ENCODE assay signal across 15 cellular contexts in the genomic region with DNA sequence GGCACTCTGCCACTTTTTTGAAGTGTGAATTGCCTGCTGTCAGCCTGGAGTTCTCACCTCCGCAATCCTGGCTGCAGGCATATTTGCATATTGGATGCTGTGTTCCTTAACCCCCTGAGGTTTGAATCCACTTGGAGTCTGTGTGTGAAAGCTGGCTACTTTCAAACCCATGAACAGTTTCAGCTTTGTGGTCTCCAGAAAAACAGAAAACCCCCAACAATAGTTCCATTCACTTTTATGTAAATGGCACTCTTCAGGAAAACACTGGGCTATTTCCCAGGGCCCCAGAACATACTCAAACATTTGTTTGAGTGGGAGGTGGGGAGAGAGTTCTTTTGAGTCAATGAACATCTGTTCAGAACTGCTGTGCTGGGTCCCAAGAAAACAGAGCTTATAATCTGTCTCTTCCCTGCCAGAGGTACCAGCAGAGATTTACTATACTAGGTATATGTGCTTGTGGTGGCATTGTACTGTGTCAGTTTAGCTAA. TPM values are rescaled to one million over a fixed set of nuclear protein-coding genes. Genes with fewer than 3 reads are reported as not detected.
DNase-seq lines count a peak whose midpoint lies in the region; ATAC-seq and TF ChIP-seq lines count a peak whose summit lies in the region.
"Had no signal": no experiment of that assay in that cellular context is flagged by ENCODE, and none has a peak within 500 bp of the region (broad histone marks: within the 10 kb centered on the region; RNA-seq: fewer than 3 reads in every experiment).

No MANE protein-coding gene starts in this region.

- peak overlapping the region; percentile 26; the same call in 1 of the 2 replicates for H3K9ac ChIP-seq in HUES64 (ENCODE audit: low read depth, low read length)
- peak overlapping the region; percentile 4 for H3K9ac ChIP-seq in mesendoderm (ENCODE audit: low read length)

- H3K4me1 ChIP-seq in HUES64 (ENCODE audit: insufficient read depth, low read length): peaks cover 16% of the 10 kb centered on the region
- peaks cover 17% of the 10 kb centered on the region for H3K4me1 ChIP-seq in mesendoderm (ENCODE audit: control insufficient read depth, low read depth, low read length)
- peaks cover 0 to 13% of the 10 kb centered on the region in 2 donors for H3K4me1 ChIP-seq in left lung
- H3K4me1 ChIP-seq: SJSA1 had no signal

- H3K4me2 ChIP-seq in mesendoderm (ENCODE audit: low read length): no peak overlapping the region

- H3K9me3 ChIP-seq in HUES64 (ENCODE audit: insufficient read depth, low read depth, low read length) (no peaks in the 10 kb centered on the region), left lung (no peaks in the 10 kb centered on the region)
- H3K9me3 ChIP-seq: pancreas, SJSA1 had no signal

- peaks cover 9% of the 10 kb centered on the region for H3K36me3 Mint-ChIP-seq in activated CD8-positive, alpha-beta T cell treated with anti-CD3 and anti-CD28 coated beads for 36 hours (ENCODE audit: low read depth)

- H4K5ac ChIP-seq in mesendoderm (ENCODE audit: low read length): no peak overlapping the region

- peak overlapping the region; percentile 41 for H2AK5ac ChIP-seq in mesendoderm (ENCODE audit: low read length)

- H3K27me3 ChIP-seq in HUES64 (ENCODE audit: insufficient read depth, low read length): no peaks in the 10 kb centered on the region
- H3K27me3 ChIP-seq in mesendoderm (ENCODE audit: insufficient read depth, low read length, poor library complexity): no peaks in the 10 kb centered on the region
- no peaks in the 10 kb centered on the region for H3K27me3 ChIP-seq in left lung
- H3K27me3 ChIP-seq: pancreas, SJSA1 had no signal

- peaks cover 4% of the 10 kb centered on the region for H3K79me1 ChIP-seq in mesendoderm (ENCODE audit: low read length)

- H3K36me3 ChIP-seq in HUES64 (ENCODE audit: insufficient read depth, low read length): peaks cover 9% of the 10 kb centered on the region
- H3K36me3 ChIP-seq in mesendoderm (ENCODE audit: control insufficient read depth, insufficient read depth, low read length): no peaks in the 10 kb centered on the region
- peaks cover 0 to 16% of the 10 kb centered on the region in 2 donors for H3K36me3 ChIP-seq in left lung
- H3K36me3 ChIP-seq: pancreas, SJSA1 had no signal

- no peak overlapping the region for H2BK120ac ChIP-seq in mesendoderm (ENCODE audit: low read depth, low read length)

- no peak overlapping the region for H3K23ac ChIP-seq in mesendoderm (ENCODE audit: low read length)

- peak overlapping the region; percentile 77 for H3K56ac ChIP-seq in mesendoderm (ENCODE audit: low read length)

- no peak overlapping the region for H2BK15ac ChIP-seq in mesendoderm (replicated peaks; ENCODE audit: low read depth)

- no peak overlapping the region for H3K27ac Mint-ChIP-seq in activated CD8-positive, alpha-beta T cell treated with anti-CD3 and anti-CD28 coated beads for 36 hours
- H3K27ac Mint-ChIP-seq: activated naive CD4-positive, alpha-beta T cell treated with anti-CD3 and anti-CD28 coated beads for 36 hours had no signal

- no peaks in the 10 kb centered on the region for H3K9me3 Mint-ChIP-seq in activated CD8-positive, alpha-beta T cell treated with anti-CD3 and anti-CD28 coated beads for 36 hours
- H3K9me3 Mint-ChIP-seq: activated naive CD4-positive, alpha-beta T cell treated with anti-CD3 and anti-CD28 coated beads for 36 hours had no signal

- ATAC-seq in activated CD8-positive, alpha-beta T cell treated with anti-CD3 and anti-CD28 coated beads for 36 hours: no peak
- ATAC-seq in HG02852 (IDR thresholded peaks at IDR 0.05; ENCODE audit: unreplicated experiment) (no peak), left lung (no peak)
- ATAC-seq: GM12878 had no signal

- CTCF ChIA-PET in activated CD8-positive, alpha-beta T cell treated with anti-CD3 and anti-CD28 coated beads for 36 hours (lab: Charles Lee): interaction anchor here (1.0 to 6.5 kb wide), 4 partner anchors 34 to 166 kb away, joined by 3 to 117 read pairs (median 4); a partner anchor contains a TSS

- no peaks in the 10 kb centered on the region for H3K27me3 Mint-ChIP-seq in activated CD8-positive, alpha-beta T cell treated with anti-CD3 and anti-CD28 coated beads for 36 hours

- no peak overlapping the region for H4K8ac ChIP-seq in mesendoderm (ENCODE audit: low read depth, low read length)

- H3K4ac ChIP-seq in mesendoderm (ENCODE audit: low read depth, low read length): peak overlapping the region; percentile 62

- WGBS in HUES64: 7% methylated on average over 1 of the region's 1 CpG
- WGBS in mesendoderm (ENCODE audit: extremely low coverage, insufficient coverage, low lambda C conversion rate): no CpG with 5 or more reads among the region's 1 CpG

- H3K79me2 ChIP-seq in mesendoderm (ENCODE audit: control insufficient read depth, insufficient read depth, low read length): no peaks in the 10 kb centered on the region

- H3K4me1 Mint-ChIP-seq in activated CD8-positive, alpha-beta T cell treated with anti-CD3 and anti-CD28 coated beads for 36 hours (ENCODE audit: low read depth): peaks cover 27% of the 10 kb centered on the region

- POLR2A ChIA-PET in activated CD8-positive, alpha-beta T cell treated with anti-CD3 and anti-CD28 coated beads for 36 hours (lab: Charles Lee): interaction anchor here (0.6 to 2.0 kb wide), 2 partner anchors 13 to 59 kb away, joined by 4 to 6 read pairs; no protein-coding TSS in a partner anchor

- no peak overlapping the region for H3K4me3 ChIP-seq in AG10803 (ENCODE audit: low read length)
- H3K4me3 ChIP-seq in HUES64 (ENCODE audit: low read length): no peak overlapping the region
- no peak overlapping the region for H3K4me3 ChIP-seq in mesendoderm (ENCODE audit: low read length)
- H3K4me3 ChIP-seq in left lung: no peak overlapping the region
- H3K4me3 ChIP-seq: GM12878, pancreas, SJSA1 had no signal

- TF ChIP-seq CTCF in AG10803 (conservative IDR thresholded peaks at IDR 0.05; ENCODE audit: low read length): no peak
- no peak for TF ChIP-seq CTCF in activated CD8-positive, alpha-beta T cell treated with anti-CD3 and anti-CD28 coated beads for 36 hours (IDR thresholded peaks at IDR 0.05)
- no peak for TF ChIP-seq CTCF in GM10266 (IDR thresholded peaks at IDR 0.05; ENCODE audit: control insufficient read depth, insufficient read depth, low read depth, missing control alignments)
- TF ChIP-seq CTCF in left lung (IDR thresholded peaks at IDR 0.05): no peak

- peak overlapping the region; percentile 54 for H2BK5ac ChIP-seq in mesendoderm (ENCODE audit: low read length)

- DNase-seq in AG10803 (ENCODE audit: low read depth): peak; percentile 3
- peak; percentile 93 for DNase-seq in mesendoderm
- no peak for DNase-seq in activated CD8-positive, alpha-beta T cell treated with anti-CD3 and anti-CD28 coated beads for 36 hours
- DNase-seq in GM10266 (ENCODE audit: extremely low spot score): no peak
- DNase-seq in left lung: no peak
- DNase-seq: activated naive CD4-positive, alpha-beta T cell treated with anti-CD3 and anti-CD28 coated beads for 36 hours; mammary epithelial cell; NCI-H1105 treated with DMSO at 0.1 percent for 48 hours; NCI-H774 had no signal

- intact Hi-C loops in activated CD8-positive, alpha-beta T cell treated with anti-CD3 and anti-CD28 coated beads for 36 hours (cut with micrococcal nuclease): no loop called here
- intact Hi-C loops in left lung (cut with DNase I): loop anchor here in 1 of 2 donors (10.0 kb wide), 1 partner anchor 270 kb away; no protein-coding TSS in a partner anchor

- peak overlapping the region; percentile 82 for H3K18ac ChIP-seq in mesendoderm (ENCODE audit: low read length)

- H3K4me3 Mint-ChIP-seq in activated CD8-positive, alpha-beta T cell treated with anti-CD3 and anti-CD28 coated beads for 36 hours: no peak overlapping the region
- H3K4me3 Mint-ChIP-seq: activated naive CD4-positive, alpha-beta T cell treated with anti-CD3 and anti-CD28 coated beads for 36 hours had no signal

- H3K27ac ChIP-seq in HUES64 (ENCODE audit: low read depth, low read length) (peak overlapping the region; percentile 66; the same call in 1 of the 2 replicates), cingulate gyrus (ENCODE audit: low read depth, low read length) (peak overlapping the region; percentile 94), mesendoderm (ENCODE audit: low read depth, low read length) (peak overlapping the region; percentile 29), left lung (no peak overlapping the region)
- H3K27ac ChIP-seq: SJSA1 had no signal

RNA-seq across cellular contexts. Expression of a gene that starts 5.0 kb away (rescaled TPM):
- polyA plus RNA-seq in HUES64 (2013, experiment 1 of 2): 11.3 TPM
- 17.9 TPM for polyA plus RNA-seq in HUES64 (2013, experiment 2 of 2)
- polyA plus RNA-seq in mesendoderm (2013, experiment 1 of 2): 10.2 TPM
- polyA plus RNA-seq in mesendoderm (2013, experiment 2 of 2): 10.0 TPM
- total RNA-seq in activated CD8-positive, alpha-beta T cell treated with anti-CD3 and anti-CD28 coated beads for 36 hours: 10 to 100 TPM; 35.3 to 38.4 TPM
- 10 to 100 TPM; 10.3 to 11.9 TPM for total RNA-seq in left lung

RNA-seq across cellular contexts. Expression of a gene that starts 5.3 kb away (rescaled TPM):
- 4.6 TPM for polyA plus RNA-seq in HUES64 (2013, experiment 1 of 2)
- polyA plus RNA-seq in HUES64 (2013, experiment 2 of 2): 4.6 TPM
- polyA plus RNA-seq in mesendoderm (2013, experiment 1 of 2): 1.9 TPM
- 2.0 TPM for polyA plus RNA-seq in mesendoderm (2013, experiment 2 of 2)
- total RNA-seq in activated CD8-positive, alpha-beta T cell treated with anti-CD3 and anti-CD28 coated beads for 36 hours: 1 to 10 TPM; 5.8 to 5.9 TPM
- 1 to 10 TPM; 2.4 TPM for total RNA-seq in left lung

RNA-seq across cellular contexts. Expression of a gene that starts 42.3 kb away (rescaled TPM):
- polyA plus RNA-seq in HUES64 (2013, experiment 1 of 2): 5.0 TPM
- polyA plus RNA-seq in HUES64 (2013, experiment 2 of 2): 6.5 TPM
- polyA plus RNA-seq in mesendoderm (2013, experiment 1 of 2): 19.8 TPM
- polyA plus RNA-seq in mesendoderm (2013, experiment 2 of 2): 18.7 TPM
- 1 to 10 TPM; 4.1 to 5.5 TPM for total RNA-seq in activated CD8-positive, alpha-beta T cell treated with anti-CD3 and anti-CD28 coated beads for 36 hours
- total RNA-seq in left lung: 10 to 100 TPM in 1 of 2 donors, 1 to 10 TPM in 1; 6.9 to 22.6 TPM

Comparison
In these comparisons a context has a peak if more than half of its experiments do, and no peak if none do; other contexts are left out.
1. DNase-seq: peak in AG10803 (single experiment) and mesendoderm (single experiment); none in activated CD8-positive, alpha-beta T cell treated with anti-CD3 and anti-CD28 coated beads for 36 hours (single experiment), GM10266 (single experiment) and left lung (0 of 2).
2. H3K27ac ChIP-seq: peak in HUES64 (single experiment), cingulate gyrus (single experiment) and mesendoderm (single experiment); none in left lung (0 of 2).